ENCODE assay signal across 12 cellular contexts in genomic region chr5:121503111-121503840, GRCh38.
A peak's percentile ranks its signal among the peaks of the same experiment; 100 is the strongest.
DNase-seq lines count a peak whose midpoint lies in the region; ATAC-seq and TF ChIP-seq lines count a peak whose summit lies in the region.
"Had no signal": no experiment of that assay in that cellular context is flagged by ENCODE, and none has a peak within 500 bp of the region (broad histone marks: within the 10 kb centered on the region; RNA-seq: fewer than 3 reads in every experiment).

No MANE protein-coding gene starts in this region.

- no peaks in the 10 kb centered on the region for H3K9me2 ChIP-seq in SK-N-SH

- H3K27me3 Mint-ChIP-seq in activated naive CD8-positive, alpha-beta T cell treated with anti-CD3 and anti-CD28 coated beads for 36 hours, result no peaks in the 10 kb centered on the region
- H3K27me3 Mint-ChIP-seq: activated naive CD4-positive, alpha-beta T cell treated with anti-CD3 and anti-CD28 coated beads, Interleukin-2, amount 50 U/mL, for 24 hours; stimulated activated naive CD8-positive, alpha-beta T cell treated with anti-CD3 and anti-CD28 coated beads, Interleukin-15, Interleukin-2, amounts not matched to agents 100 ng/mL and 50 ng/mL, for 24 hours had no signal

- ATAC-seq in HG02885 (IDR thresholded peaks at IDR 0.05; ENCODE audit: poor library complexity, unreplicated experiment) (no peak), GM21360 (IDR thresholded peaks at IDR 0.05; ENCODE audit: unreplicated experiment) (no peak)
- ATAC-seq: gastroesophageal sphincter had no signal

- no peak overlapping the region for H2AFZ ChIP-seq in SK-N-SH (ENCODE audit: low read depth)

- no peak overlapping the region for H3K27ac Mint-ChIP-seq in activated naive CD8-positive, alpha-beta T cell treated with anti-CD3 and anti-CD28 coated beads for 36 hours
- H3K27ac Mint-ChIP-seq: activated naive CD4-positive, alpha-beta T cell treated with anti-CD3 and anti-CD28 coated beads, Interleukin-2, amount 50 U/mL, for 24 hours; stimulated activated naive CD8-positive, alpha-beta T cell treated with anti-CD3 and anti-CD28 coated beads, Interleukin-15, Interleukin-2, amounts not matched to agents 100 ng/mL and 50 ng/mL, for 24 hours had no signal

- no peaks in the 10 kb centered on the region for H3K9me3 ChIP-seq in SK-N-SH
- no peaks in the 10 kb centered on the region for H3K9me3 ChIP-seq in right atrium auricular region
- H3K9me3 ChIP-seq in tibial nerve, result no peaks in the 10 kb centered on the region
- H3K9me3 ChIP-seq: gastroesophageal sphincter, psoas muscle had no signal

- H3K27ac ChIP-seq in SK-N-SH (ENCODE audit: low read depth in 2 of 2, low read length in 1 of 2) (peak overlapping the region in 1 of 2 experiments; percentile 28; a peak in 1 of 4 replicates), right atrium auricular region (no peak overlapping the region), tibial nerve (no peak overlapping the region)
- H3K27ac ChIP-seq: gastroesophageal sphincter, psoas muscle had no signal

- H3K4me1 ChIP-seq in SK-N-SH (ENCODE audit: control insufficient read depth in 1 of 2, insufficient read depth in 2 of 2, low read depth in 1 of 2, low read length in 1 of 2) (peaks cover 0 to 4% of the 10 kb centered on the region in 2 experiments; a peak in 2 of 4 replicates), right atrium auricular region (peaks cover 0 to 6% of the 10 kb centered on the region in 2 donors), tibial nerve (peaks cover 0 to 7% (median 0%) of the 10 kb centered on the region in 4 donors)
- H3K4me1 ChIP-seq: gastroesophageal sphincter, psoas muscle had no signal

- no peaks in the 10 kb centered on the region for H3K36me3 Mint-ChIP-seq in activated naive CD8-positive, alpha-beta T cell treated with anti-CD3 and anti-CD28 coated beads for 36 hours
- H3K36me3 Mint-ChIP-seq: activated naive CD4-positive, alpha-beta T cell treated with anti-CD3 and anti-CD28 coated beads, Interleukin-2, amount 50 U/mL, for 24 hours had no signal

- no peaks in the 10 kb centered on the region for H3F3A ChIP-seq in SK-N-SH (replicated peaks; ENCODE audit: insufficient read depth)

- H3K27me3 ChIP-seq in SK-N-SH (ENCODE audit: insufficient read depth), result no peaks in the 10 kb centered on the region
- H3K27me3 ChIP-seq in right atrium auricular region, result no peaks in the 10 kb centered on the region
- H3K27me3 ChIP-seq in tibial nerve, result no peaks in the 10 kb centered on the region
- H3K27me3 ChIP-seq: gastroesophageal sphincter had no signal

- WGBS in SK-N-SH (ENCODE audit: low lambda C conversion rate), result 38% methylated on average over 2 of the region's 2 CpGs
- 3 to 29% methylated on average over 2 of the region's 2 CpGs for WGBS in tibial nerve, 2 donors

- H3K79me2 ChIP-seq in SK-N-SH (ENCODE audit: insufficient read depth), result no peaks in the 10 kb centered on the region

- CTCF ChIA-PET in SK-N-SH (lab: Yijun Ruan, JAX), result no interaction called here

- DNase-seq in NCI-H748 (lab: John Stamatoyannopoulos, UW; ENCODE audit: unreplicated experiment), result peak; percentile 33
- DNase-seq in NCI-H748 treated with DMSO at 0.1 percent for 48 hours (lab: John Stamatoyannopoulos, UW), result no peak
- peak; percentile 17 for DNase-seq in SK-N-SH
- DNase-seq in right atrium auricular region (ENCODE audit: low spot score), result peak; percentile 60
- DNase-seq in tibial nerve (ENCODE audit: low spot score in 2 of 2), result peak; percentile 30 to 52
- DNase-seq in activated naive CD8-positive, alpha-beta T cell treated with anti-CD3 and anti-CD28 coated beads for 36 hours, result no peak
- DNase-seq: psoas muscle had no signal

- no peak for TF ChIP-seq RAD21 in SK-N-SH (IDR thresholded peaks at IDR 0.05; ENCODE audit: low read length)

- H3K9me3 Mint-ChIP-seq in activated naive CD8-positive, alpha-beta T cell treated with anti-CD3 and anti-CD28 coated beads for 36 hours, result no peaks in the 10 kb centered on the region
- H3K9me3 Mint-ChIP-seq: activated naive CD4-positive, alpha-beta T cell treated with anti-CD3 and anti-CD28 coated beads, Interleukin-2, amount 50 U/mL, for 24 hours; stimulated activated naive CD8-positive, alpha-beta T cell treated with anti-CD3 and anti-CD28 coated beads, Interleukin-15, Interleukin-2, amounts not matched to agents 100 ng/mL and 50 ng/mL, for 24 hours had no signal

- H3K9ac ChIP-seq in SK-N-SH, result no peak overlapping the region

- H3K4me3 Mint-ChIP-seq in activated naive CD8-positive, alpha-beta T cell treated with anti-CD3 and anti-CD28 coated beads for 36 hours, result no peak overlapping the region
- H3K4me3 Mint-ChIP-seq: activated naive CD4-positive, alpha-beta T cell treated with anti-CD3 and anti-CD28 coated beads, Interleukin-2, amount 50 U/mL, for 24 hours; stimulated activated naive CD8-positive, alpha-beta T cell treated with anti-CD3 and anti-CD28 coated beads, Interleukin-15, Interleukin-2, amounts not matched to agents 100 ng/mL and 50 ng/mL, for 24 hours had no signal

- no peak overlapping the region for H3K4me3 ChIP-seq in SK-N-SH (ENCODE audit: low read depth in 2 of 2, low read length in 1 of 2)
- no peak overlapping the region for H3K4me3 ChIP-seq in right atrium auricular region
- no peak overlapping the region for H3K4me3 ChIP-seq in tibial nerve
- H3K4me3 ChIP-seq: gastroesophageal sphincter, psoas muscle had no signal

- no peaks in the 10 kb centered on the region for H4K20me1 ChIP-seq in SK-N-SH (ENCODE audit: insufficient read depth)

- no peak overlapping the region for H3K4me2 ChIP-seq in SK-N-SH

- no peak for TF ChIP-seq POLR2A in tibial nerve (IDR thresholded peaks at IDR 0.05)

- TF ChIP-seq CTCF in SK-N-SH (IDR thresholded peaks at IDR 0.05) (no peak), right atrium auricular region (IDR thresholded peaks at IDR 0.05) (no peak), tibial nerve (IDR thresholded peaks at IDR 0.05) (no peak)

- H3K36me3 ChIP-seq in SK-N-SH (replicated peaks in 1 of 2; ENCODE audit: control insufficient read depth in 1 of 2, insufficient read depth in 2 of 2, low read length in 1 of 2) (no peaks in the 10 kb centered on the region), right atrium auricular region (no peaks in the 10 kb centered on the region), tibial nerve (no peaks in the 10 kb centered on the region)
- H3K36me3 ChIP-seq: gastroesophageal sphincter had no signal

- no peak for TF ChIP-seq EP300 in SK-N-SH (IDR thresholded peaks at IDR 0.05; ENCODE audit: borderline replicate concordance in 1 of 2, low read depth in 1 of 2, low read length in 1 of 2)
- no peak for TF ChIP-seq EP300 in tibial nerve (IDR thresholded peaks at IDR 0.05)

- no peaks in the 10 kb centered on the region for H3K4me1 Mint-ChIP-seq in activated naive CD8-positive, alpha-beta T cell treated with anti-CD3 and anti-CD28 coated beads for 36 hours
- H3K4me1 Mint-ChIP-seq: activated naive CD4-positive, alpha-beta T cell treated with anti-CD3 and anti-CD28 coated beads, Interleukin-2, amount 50 U/mL, for 24 hours had no signal

- POLR2A ChIA-PET in SK-N-SH (lab: Yijun Ruan, JAX), result no interaction called here

TF ChIP-seq in SK-N-SH, 30 proteins besides CTCF, POLR2A, EP300 and RAD21:
- TF ChIP-seq MXI1 (IDR thresholded peaks at IDR 0.05; ENCODE audit: low read depth, low read length) (no peak), NFIC (IDR thresholded peaks at IDR 0.05; ENCODE audit: borderline replicate concordance) (peak; percentile 66)

Comparison
In these comparisons a context has a peak if more than half of its experiments do, and no peak if none do; other contexts are left out.
1. DNase-seq: peak in NCI-H748 (single experiment), SK-N-SH (single experiment), right atrium auricular region (single experiment) and tibial nerve (2 of 2); none in NCI-H748 treated with DMSO at 0.1 percent for 48 hours (single experiment) and activated naive CD8-positive, alpha-beta T cell treated with anti-CD3 and anti-CD28 coated beads for 36 hours (single experiment).